19 cellular contexts compared by ENCODE assay signal in genomic region chrX:111854778-111855490, GRCh38. TPM values are rescaled to one million over a fixed set of nuclear protein-coding genes. Genes with fewer than 3 reads are reported as not detected.
A peak's percentile ranks its signal among the peaks of the same experiment; 100 is the strongest.
DNase-seq lines count a peak whose midpoint lies in the region; ATAC-seq and TF ChIP-seq lines count a peak whose summit lies in the region.
"Had no signal": no experiment of that assay in that cellular context is flagged by ENCODE, and none has a peak within 500 bp of the region (broad histone marks: within the 10 kb centered on the region; RNA-seq: fewer than 3 reads in every experiment).

No MANE protein-coding gene starts in this region.

- TF ChIP-seq POLR2A in suprapubic skin (IDR thresholded peaks at IDR 0.05), result no peak

- H3K27ac ChIP-seq in foreskin keratinocyte (peak overlapping the region; percentile 71), caudate nucleus (ENCODE audit: low read depth, low read length) (no peak overlapping the region), suprapubic skin (no peak overlapping the region)
- H3K27ac ChIP-seq: gastroesophageal sphincter had no signal

- DNase-seq in AG08395 (ENCODE audit: low spot score) (peak; percentile 11), H4 (ENCODE audit: low spot score) (peak; percentile 19), RKO (ENCODE audit: low spot score) (peak; percentile 50), foreskin keratinocyte (peak; percentile 61 to 71), NCI-H345 treated with DMSO at 0.1 percent for 48 hours (lab: John Stamatoyannopoulos, UW; ENCODE audit: unreplicated experiment) (no peak), caudate nucleus (lab: John Stamatoyannopoulos, UW) (no peak), suprapubic skin (ENCODE audit: low spot score in 2 of 2) (no peak)
- DNase-seq: activated CD4-positive, alpha-beta T cell treated with anti-CD3 and anti-CD28 coated beads for 1 hour; activated T-cell treated with anti-CD3 and anti-CD28 coated beads, Interleukin-2, amount 50 U/mL, for 72 hours; DMS79; GOT3; naive B cell; NCI-H1436; NK-92 treated with Interleukin-12 subunit alpha and Interleukin-12 subunit beta, amount 100 ng/mL, for 24 hours; right cardiac atrium; stimulated activated CD4-positive, alpha-beta T cell treated with anti-CD3 and anti-CD28 coated beads, Interleukin-4, amount 100 ng/mL, for 4 hours; stimulated activated naive CD4-positive, alpha-beta T cell treated with Interleukin-2 at 50 U/mL for 16 hours had no signal

- ATAC-seq in foreskin keratinocyte (peak; percentile 98), HG03432 (IDR thresholded peaks at IDR 0.05; ENCODE audit: unreplicated experiment) (no peak)
- ATAC-seq: activated T-cell treated with anti-CD3 and anti-CD28 coated beads, Interleukin-2, amount 50 U/mL, for 72 hours; gastroesophageal sphincter; right cardiac atrium had no signal

- H3K4me1 ChIP-seq in foreskin keratinocyte (no peaks in the 10 kb centered on the region), suprapubic skin (no peaks in the 10 kb centered on the region)
- H3K4me1 ChIP-seq: gastroesophageal sphincter had no signal

- no peak overlapping the region for H3K4me3 ChIP-seq in suprapubic skin
- H3K4me3 ChIP-seq: gastroesophageal sphincter had no signal

- H3K27me3 ChIP-seq in foreskin keratinocyte (no peaks in the 10 kb centered on the region), suprapubic skin (no peaks in the 10 kb centered on the region)
- H3K27me3 ChIP-seq: gastroesophageal sphincter had no signal

- no peaks in the 10 kb centered on the region for H3K9me3 ChIP-seq in suprapubic skin
- H3K9me3 ChIP-seq: gastroesophageal sphincter had no signal

- no peaks in the 10 kb centered on the region for H3K36me3 ChIP-seq in suprapubic skin
- H3K36me3 ChIP-seq: gastroesophageal sphincter had no signal

- 63% methylated on average over 2 of the region's 2 CpGs for WGBS in suprapubic skin

- no peak for TF ChIP-seq EP300 in suprapubic skin (IDR thresholded peaks at IDR 0.05)

- TF ChIP-seq CTCF in foreskin keratinocyte (conservative IDR thresholded peaks at IDR 0.05) (peak; percentile 35), suprapubic skin (IDR thresholded peaks at IDR 0.05) (no peak)

RNA-seq across cellular contexts. Expression of gene TRPC5OS, which starts 21.0 kb away (rescaled TPM):
- total RNA-seq in H4 (2014; rRNA removed; shearing (Covaris generic)), result 0.04 and 0.33 TPM in 2 replicates
- total RNA-seq in foreskin keratinocyte, result not detected in 2 replicates
- not detected in 2 replicates for polyA plus RNA-seq in foreskin keratinocyte
- not detected for total RNA-seq in suprapubic skin
- total RNA-seq: activated T-cell treated with anti-CD3 and anti-CD28 coated beads, Interleukin-2, amount 50 U/mL, for 72 hours; gastroesophageal sphincter had no signal
- polyA plus RNA-seq: right cardiac atrium had no signal

Comparison
In these comparisons a context has a peak if more than half of its experiments do, and no peak if none do; other contexts are left out.
1. DNase-seq: peak in AG08395 (single experiment), H4 (single experiment), RKO (single experiment) and foreskin keratinocyte (2 of 2); none in NCI-H345 treated with DMSO at 0.1 percent for 48 hours (single experiment), caudate nucleus (0 of 61) and suprapubic skin (0 of 2).